2 cellular contexts compared by ENCODE assay signal in the genomic region with DNA sequence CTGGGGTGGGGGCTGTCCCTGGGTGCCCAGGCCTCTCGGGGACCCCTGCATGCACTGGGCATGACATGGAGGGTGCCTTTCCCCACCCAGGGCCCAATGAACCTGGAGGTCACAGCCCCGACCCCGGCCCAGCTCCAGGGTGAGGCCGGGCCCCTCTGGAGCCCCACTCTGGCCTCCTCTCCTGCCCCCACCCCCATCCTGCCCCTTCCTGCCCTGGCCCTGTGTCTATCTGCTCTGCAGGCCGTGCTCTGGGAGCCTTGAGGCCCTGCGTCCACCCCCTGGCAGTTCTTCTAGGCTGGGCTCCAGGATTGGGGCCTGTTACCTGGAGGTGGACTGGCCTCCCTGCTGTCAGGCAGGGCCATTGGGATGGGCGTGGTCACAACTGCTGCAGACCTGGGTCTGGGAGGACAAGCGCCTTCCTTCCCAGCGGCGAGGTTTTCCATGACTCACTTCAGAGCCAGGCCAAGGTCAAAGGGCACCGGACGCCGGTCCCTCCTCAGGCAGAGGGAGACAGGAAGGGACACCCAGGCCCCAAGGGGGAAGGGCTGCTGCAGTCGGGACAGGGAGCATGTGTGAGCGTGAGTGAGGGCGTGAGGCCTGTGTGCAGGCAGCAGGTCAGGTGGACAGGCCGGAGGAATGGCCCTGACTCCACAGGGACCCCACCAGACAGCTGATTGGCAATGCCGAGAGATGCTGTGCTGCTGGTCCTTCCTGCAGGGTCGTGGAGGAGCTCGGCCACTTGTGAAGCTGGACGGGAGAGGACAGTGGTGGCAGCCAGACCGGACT.
TF ChIP-seq lines count a peak whose summit lies in the region.

No MANE protein-coding gene starts in this region.

TF ChIP-seq in IMR-90, 13 proteins besides CTCF, POLR2A, EP300 and RAD21:
- no peak for TF ChIP-seq RFX5 (IDR thresholded peaks at IDR 0.05; ENCODE audit: low read depth, low read length)
- no peak; the same call in 1 of the 2 replicates for TF ChIP-seq FOS (IDR thresholded peaks at IDR 0.05; ENCODE audit: low read depth, low read length)
- no peak for TF ChIP-seq CHD1 (IDR thresholded peaks at IDR 0.05; ENCODE audit: low read depth, low read length)
- TF ChIP-seq SMC3 (IDR thresholded peaks at IDR 0.05; ENCODE audit: low read depth, low read length): no peak
- TF ChIP-seq MAFK (IDR thresholded peaks at IDR 0.05; ENCODE audit: low read depth, low read length): no peak
- TF ChIP-seq CEBPB (IDR thresholded peaks at IDR 0.05; ENCODE audit: low read depth, low read length): no peak
- no peak for TF ChIP-seq MAZ (IDR thresholded peaks at IDR 0.05; ENCODE audit: borderline replicate concordance, low read depth, low read length)
- TF ChIP-seq, protein P1, sequence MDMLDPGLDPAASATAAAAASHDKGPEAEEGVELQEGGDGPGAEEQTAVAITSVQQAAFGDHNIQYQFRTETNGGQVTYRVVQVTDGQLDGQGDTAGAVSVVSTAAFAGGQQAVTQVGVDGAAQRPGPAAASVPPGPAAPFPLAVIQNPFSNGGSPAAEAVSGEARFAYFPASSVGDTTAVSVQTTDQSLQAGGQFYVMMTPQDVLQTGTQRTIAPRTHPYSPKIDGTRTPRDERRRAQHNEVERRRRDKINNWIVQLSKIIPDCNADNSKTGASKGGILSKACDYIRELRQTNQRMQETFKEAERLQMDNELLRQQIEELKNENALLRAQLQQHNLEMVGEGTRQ (IDR thresholded peaks at IDR 0.05; ENCODE audit: low read depth, low read length): no peak
- TF ChIP-seq RCOR1 (IDR thresholded peaks at IDR 0.05; ENCODE audit: insufficient replicate concordance, low read length): no peak
- no peak for TF ChIP-seq NFE2L2 (IDR thresholded peaks at IDR 0.05; ENCODE audit: low read depth, low read length)
- TF ChIP-seq BHLHE40 (IDR thresholded peaks at IDR 0.05; ENCODE audit: low read depth, low read length): no peak
- no peak for TF ChIP-seq MXI1 (IDR thresholded peaks at IDR 0.05; ENCODE audit: borderline replicate concordance, low read depth, low read length)
- TF ChIP-seq, protein P2, sequence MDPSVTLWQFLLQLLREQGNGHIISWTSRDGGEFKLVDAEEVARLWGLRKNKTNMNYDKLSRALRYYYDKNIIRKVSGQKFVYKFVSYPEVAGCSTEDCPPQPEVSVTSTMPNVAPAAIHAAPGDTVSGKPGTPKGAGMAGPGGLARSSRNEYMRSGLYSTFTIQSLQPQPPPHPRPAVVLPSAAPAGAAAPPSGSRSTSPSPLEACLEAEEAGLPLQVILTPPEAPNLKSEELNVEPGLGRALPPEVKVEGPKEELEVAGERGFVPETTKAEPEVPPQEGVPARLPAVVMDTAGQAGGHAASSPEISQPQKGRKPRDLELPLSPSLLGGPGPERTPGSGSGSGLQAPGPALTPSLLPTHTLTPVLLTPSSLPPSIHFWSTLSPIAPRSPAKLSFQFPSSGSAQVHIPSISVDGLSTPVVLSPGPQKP (IDR thresholded peaks at IDR 0.05; ENCODE audit: borderline replicate concordance, low read depth, low read length): no peak

TF ChIP-seq in HepG2, 621 proteins besides CTCF, POLR2A, EP300 and RAD21 (continues in another document):
- TF ChIP-seq SETDB1 (CRISPR knock-in tag; IDR thresholded peaks at IDR 0.05; ENCODE audit: borderline replicate concordance) (no peak), THAP11 (CRISPR knock-in tag; IDR thresholded peaks at IDR 0.05) (0 out of 2 replicates have a peak, but pooled peaks have one; percentile 48), ZFP36 (IDR thresholded peaks at IDR 0.05; ENCODE audit: borderline replicate concordance, low read depth, low read length, partially characterized antibody) (no peak), MATR3 (CRISPR knock-in tag; IDR thresholded peaks at IDR 0.05) (no peak), JARID2 (CRISPR knock-in tag; IDR thresholded peaks at IDR 0.05; ENCODE audit: insufficient replicate concordance) (no peak), ZNF382 (CRISPR knock-in tag; IDR thresholded peaks at IDR 0.05; ENCODE audit: borderline replicate concordance) (no peak), ELF4 (CRISPR knock-in tag; IDR thresholded peaks at IDR 0.05; ENCODE audit: borderline replicate concordance) (no peak), ZNF614 (CRISPR knock-in tag; IDR thresholded peaks at IDR 0.05; ENCODE audit: borderline replicate concordance) (0 out of 2 replicates have a peak, but pooled peaks have one; percentile 23), EED (CRISPR knock-in tag; IDR thresholded peaks at IDR 0.05) (no peak), FOXK1 (CRISPR knock-in tag; IDR thresholded peaks at IDR 0.05; ENCODE audit: borderline replicate concordance, low read depth) (no peak), REXO4 (CRISPR knock-in tag; IDR thresholded peaks at IDR 0.05; ENCODE audit: borderline replicate concordance) (no peak), RFX1 (IDR thresholded peaks at IDR 0.05) (no peak), NCOA5 (CRISPR knock-in tag; IDR thresholded peaks at IDR 0.05) (no peak), ZNF660 (CRISPR knock-in tag; IDR thresholded peaks at IDR 0.05; ENCODE audit: borderline replicate concordance, low read depth) (no peak), TBX3 (IDR thresholded peaks at IDR 0.05; ENCODE audit: borderline replicate concordance) (no peak), ZNF670 (CRISPR knock-in tag; IDR thresholded peaks at IDR 0.05; ENCODE audit: borderline replicate concordance) (no peak), ZBTB3 (CRISPR knock-in tag; IDR thresholded peaks at IDR 0.05; ENCODE audit: borderline replicate concordance, low read depth) (no peak), MTF2 (CRISPR knock-in tag; IDR thresholded peaks at IDR 0.05; ENCODE audit: borderline replicate concordance) (no peak), SMC3 (IDR thresholded peaks at IDR 0.05; ENCODE audit: low read length) (no peak), HMG20A (CRISPR knock-in tag; IDR thresholded peaks at IDR 0.05; ENCODE audit: borderline replicate concordance) (peak; percentile 46; the same call in 1 of the 2 replicates), MLLT10 (CRISPR knock-in tag; IDR thresholded peaks at IDR 0.05) (no peak), ZNF652 (CRISPR knock-in tag; IDR thresholded peaks at IDR 0.05; ENCODE audit: borderline replicate concordance, low read depth) (no peak), HNRNPUL1 (IDR thresholded peaks at IDR 0.05; ENCODE audit: low read depth, low read length) (no peak), AGO1 (IDR thresholded peaks at IDR 0.05; ENCODE audit: low read depth, low read length, poor library complexity, severe bottlenecking) (no peak), RELA (CRISPR knock-in tag; IDR thresholded peaks at IDR 0.05) (no peak), ZFAT (CRISPR knock-in tag; conservative IDR thresholded peaks at IDR 0.05) (no peak), ZNF335 (CRISPR knock-in tag; IDR thresholded peaks at IDR 0.05) (no peak)
- TF ChIP-seq, protein P3, sequence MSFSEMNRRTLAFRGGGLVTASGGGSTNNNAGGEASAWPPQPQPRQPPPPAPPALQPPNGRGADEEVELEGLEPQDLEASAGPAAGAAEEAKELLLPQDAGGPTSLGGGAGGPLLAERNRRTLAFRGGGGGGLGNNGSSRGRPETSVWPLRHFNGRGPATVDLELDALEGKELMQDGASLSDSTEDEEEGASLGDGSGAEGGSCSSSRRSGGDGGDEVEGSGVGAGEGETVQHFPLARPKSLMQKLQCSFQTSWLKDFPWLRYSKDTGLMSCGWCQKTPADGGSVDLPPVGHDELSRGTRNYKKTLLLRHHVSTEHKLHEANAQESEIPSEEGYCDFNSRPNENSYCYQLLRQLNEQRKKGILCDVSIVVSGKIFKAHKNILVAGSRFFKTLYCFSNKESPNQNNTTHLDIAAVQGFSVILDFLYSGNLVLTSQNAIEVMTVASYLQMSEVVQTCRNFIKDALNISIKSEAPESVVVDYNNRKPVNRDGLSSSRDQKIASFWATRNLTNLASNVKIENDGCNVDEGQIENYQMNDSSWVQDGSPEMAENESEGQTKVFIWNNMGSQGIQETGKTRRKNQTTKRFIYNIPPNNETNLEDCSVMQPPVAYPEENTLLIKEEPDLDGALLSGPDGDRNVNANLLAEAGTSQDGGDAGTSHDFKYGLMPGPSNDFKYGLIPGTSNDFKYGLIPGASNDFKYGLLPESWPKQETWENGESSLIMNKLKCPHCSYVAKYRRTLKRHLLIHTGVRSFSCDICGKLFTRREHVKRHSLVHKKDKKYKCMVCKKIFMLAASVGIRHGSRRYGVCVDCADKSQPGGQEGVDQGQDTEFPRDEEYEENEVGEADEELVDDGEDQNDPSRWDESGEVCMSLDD (CRISPR knock-in tag; IDR thresholded peaks at IDR 0.05; ENCODE audit: borderline replicate concordance): no peak; the same call in 1 of the 2 replicates
- TF ChIP-seq, protein P4, sequence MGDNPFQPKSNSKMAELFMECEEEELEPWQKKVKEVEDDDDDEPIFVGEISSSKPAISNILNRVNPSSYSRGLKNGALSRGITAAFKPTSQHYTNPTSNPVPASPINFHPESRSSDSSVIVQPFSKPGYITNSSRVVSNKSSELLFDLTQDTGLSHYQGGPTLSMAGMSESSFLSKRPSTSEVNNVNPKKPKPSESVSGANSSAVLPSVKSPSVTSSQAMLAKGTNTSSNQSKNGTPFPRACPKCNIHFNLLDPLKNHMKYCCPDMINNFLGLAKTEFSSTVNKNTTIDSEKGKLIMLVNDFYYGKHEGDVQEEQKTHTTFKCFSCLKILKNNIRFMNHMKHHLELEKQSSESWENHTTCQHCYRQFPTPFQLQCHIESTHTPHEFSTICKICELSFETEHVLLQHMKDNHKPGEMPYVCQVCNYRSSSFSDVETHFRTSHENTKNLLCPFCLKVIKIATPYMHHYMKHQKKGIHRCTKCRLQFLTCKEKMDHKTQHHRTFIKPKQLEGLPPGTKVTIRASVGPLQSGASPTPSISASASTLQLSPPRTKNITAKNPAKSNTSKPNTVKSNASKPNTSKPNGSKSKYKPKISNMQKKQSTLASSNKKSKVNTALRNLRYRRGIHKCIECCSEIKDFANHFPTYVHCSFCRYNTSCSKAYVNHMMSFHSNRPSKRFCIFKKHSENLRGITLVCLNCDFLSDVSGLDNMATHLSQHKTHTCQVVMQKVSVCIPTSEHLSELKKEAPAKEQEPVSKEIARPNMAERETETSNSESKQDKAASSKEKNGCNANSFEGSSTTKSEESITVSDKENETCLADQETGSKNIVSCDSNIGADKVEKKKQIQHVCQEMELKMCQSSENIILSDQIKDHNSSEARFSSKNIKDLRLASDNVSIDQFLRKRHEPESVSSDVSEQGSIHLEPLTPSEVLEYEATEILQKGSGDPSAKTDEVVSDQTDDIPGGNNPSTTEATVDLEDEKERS (CRISPR knock-in tag; IDR thresholded peaks at IDR 0.05): peak; percentile 80; the same call in 1 of the 2 replicates
- TF ChIP-seq, protein P5, sequence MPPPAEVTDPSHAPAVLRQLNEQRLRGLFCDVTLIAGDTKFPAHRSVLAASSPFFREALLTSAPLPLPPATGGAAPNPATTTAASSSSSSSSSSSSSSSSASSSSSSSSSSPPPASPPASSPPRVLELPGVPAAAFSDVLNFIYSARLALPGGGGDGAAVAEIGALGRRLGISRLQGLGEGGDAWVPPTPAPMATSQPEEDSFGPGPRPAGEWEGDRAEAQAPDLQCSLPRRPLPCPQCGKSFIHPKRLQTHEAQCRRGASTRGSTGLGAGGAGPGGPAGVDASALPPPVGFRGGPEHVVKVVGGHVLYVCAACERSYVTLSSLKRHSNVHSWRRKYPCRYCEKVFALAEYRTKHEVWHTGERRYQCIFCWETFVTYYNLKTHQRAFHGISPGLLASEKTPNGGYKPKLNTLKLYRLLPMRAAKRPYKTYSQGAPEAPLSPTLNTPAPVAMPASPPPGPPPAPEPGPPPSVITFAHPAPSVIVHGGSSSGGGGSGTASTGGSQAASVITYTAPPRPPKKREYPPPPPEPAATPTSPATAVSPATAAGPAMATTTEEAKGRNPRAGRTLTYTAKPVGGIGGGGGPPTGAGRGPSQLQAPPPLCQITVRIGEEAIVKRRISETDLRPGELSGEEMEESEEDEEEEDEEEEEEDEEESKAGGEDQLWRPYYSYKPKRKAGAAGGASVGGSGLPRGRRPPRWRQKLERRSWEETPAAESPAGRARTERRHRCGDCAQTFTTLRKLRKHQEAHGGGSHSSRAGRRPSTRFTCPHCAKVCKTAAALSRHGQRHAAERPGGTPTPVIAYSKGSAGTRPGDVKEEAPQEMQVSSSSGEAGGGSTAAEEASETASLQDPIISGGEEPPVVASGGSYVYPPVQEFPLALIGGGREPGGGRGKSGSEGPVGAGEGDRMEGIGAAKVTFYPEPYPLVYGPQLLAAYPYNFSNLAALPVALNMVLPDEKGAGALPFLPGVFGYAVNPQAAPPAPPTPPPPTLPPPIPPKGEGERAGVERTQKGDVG (CRISPR knock-in tag; IDR thresholded peaks at IDR 0.05; ENCODE audit: borderline replicate concordance): no peak
- TF ChIP-seq, protein P6, sequence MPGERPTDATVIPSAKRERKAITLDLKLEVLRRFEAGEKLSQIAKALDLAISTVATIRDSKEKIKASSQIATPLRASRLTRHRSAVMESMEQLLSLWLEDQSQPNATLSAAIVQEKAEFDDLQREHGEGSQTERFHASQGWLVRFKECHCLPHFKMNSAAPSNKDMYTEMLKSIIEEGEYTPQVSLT (CRISPR knock-in tag; IDR thresholded peaks at IDR 0.05; ENCODE audit: borderline replicate concordance, low read depth): no peak
- TF ChIP-seq, protein P7, sequence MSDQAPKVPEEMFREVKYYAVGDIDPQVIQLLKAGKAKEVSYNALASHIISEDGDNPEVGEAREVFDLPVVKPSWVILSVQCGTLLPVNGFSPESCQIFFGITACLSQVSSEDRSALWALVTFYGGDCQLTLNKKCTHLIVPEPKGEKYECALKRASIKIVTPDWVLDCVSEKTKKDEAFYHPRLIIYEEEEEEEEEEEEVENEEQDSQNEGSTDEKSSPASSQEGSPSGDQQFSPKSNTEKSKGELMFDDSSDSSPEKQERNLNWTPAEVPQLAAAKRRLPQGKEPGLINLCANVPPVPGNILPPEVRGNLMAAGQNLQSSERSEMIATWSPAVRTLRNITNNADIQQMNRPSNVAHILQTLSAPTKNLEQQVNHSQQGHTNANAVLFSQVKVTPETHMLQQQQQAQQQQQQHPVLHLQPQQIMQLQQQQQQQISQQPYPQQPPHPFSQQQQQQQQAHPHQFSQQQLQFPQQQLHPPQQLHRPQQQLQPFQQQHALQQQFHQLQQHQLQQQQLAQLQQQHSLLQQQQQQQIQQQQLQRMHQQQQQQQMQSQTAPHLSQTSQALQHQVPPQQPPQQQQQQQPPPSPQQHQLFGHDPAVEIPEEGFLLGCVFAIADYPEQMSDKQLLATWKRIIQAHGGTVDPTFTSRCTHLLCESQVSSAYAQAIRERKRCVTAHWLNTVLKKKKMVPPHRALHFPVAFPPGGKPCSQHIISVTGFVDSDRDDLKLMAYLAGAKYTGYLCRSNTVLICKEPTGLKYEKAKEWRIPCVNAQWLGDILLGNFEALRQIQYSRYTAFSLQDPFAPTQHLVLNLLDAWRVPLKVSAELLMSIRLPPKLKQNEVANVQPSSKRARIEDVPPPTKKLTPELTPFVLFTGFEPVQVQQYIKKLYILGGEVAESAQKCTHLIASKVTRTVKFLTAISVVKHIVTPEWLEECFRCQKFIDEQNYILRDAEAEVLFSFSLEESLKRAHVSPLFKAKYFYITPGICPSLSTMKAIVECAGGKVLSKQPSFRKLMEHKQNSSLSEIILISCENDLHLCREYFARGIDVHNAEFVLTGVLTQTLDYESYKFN (CRISPR knock-in tag; conservative IDR thresholded peaks at IDR 0.05): peak; percentile 80
- TF ChIP-seq, protein P8, sequence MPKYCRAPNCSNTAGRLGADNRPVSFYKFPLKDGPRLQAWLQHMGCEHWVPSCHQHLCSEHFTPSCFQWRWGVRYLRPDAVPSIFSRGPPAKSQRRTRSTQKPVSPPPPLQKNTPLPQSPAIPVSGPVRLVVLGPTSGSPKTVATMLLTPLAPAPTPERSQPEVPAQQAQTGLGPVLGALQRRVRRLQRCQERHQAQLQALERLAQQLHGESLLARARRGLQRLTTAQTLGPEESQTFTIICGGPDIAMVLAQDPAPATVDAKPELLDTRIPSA (CRISPR knock-in tag; IDR thresholded peaks at IDR 0.05; ENCODE audit: borderline replicate concordance): no peak
